ENCODE assay signal across 20 cellular contexts in the genomic region with DNA sequence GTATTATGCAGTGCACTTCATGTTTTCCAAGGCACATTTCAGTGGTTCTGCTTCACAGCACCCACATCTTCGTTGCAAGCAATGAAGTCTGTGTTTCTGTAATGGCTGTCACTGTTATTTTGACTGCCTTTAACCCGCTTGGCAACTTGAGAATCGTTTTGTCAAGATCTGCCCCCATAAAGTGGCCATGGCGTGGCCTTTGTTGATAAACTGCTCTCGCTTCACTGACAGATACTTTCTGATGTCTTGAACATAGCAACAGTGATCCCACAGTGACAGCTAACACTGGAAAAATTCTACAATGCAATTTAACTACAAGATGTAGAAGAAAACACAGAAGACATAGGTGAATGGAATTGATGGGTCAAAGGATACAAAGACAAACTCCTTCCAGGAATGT.
"Had no signal": no experiment of that assay in that cellular context is flagged by ENCODE, and none has a peak within 500 bp of the region (broad histone marks: within the 10 kb centered on the region; RNA-seq: fewer than 3 reads in every experiment).

No MANE protein-coding gene starts in this region.

- H3K36me3 Mint-ChIP-seq: naive B cell; stimulated activated naive B cell treated with anti-CD40 and anti-IgM and Interleukin-4, amounts not matched to agents 10 μg/mL and 1 μg/mL and 100 μg/mL, for 72 hours had no signal

- H2AFZ ChIP-seq: hepatocyte had no signal

- H3K4me1 Mint-ChIP-seq: naive B cell; stimulated activated naive B cell treated with anti-CD40 and anti-IgM and Interleukin-4, amounts not matched to agents 10 μg/mL and 1 μg/mL and 100 μg/mL, for 72 hours; stimulated activated naive CD8-positive, alpha-beta T cell treated with anti-CD3 and anti-CD28 coated beads, Interleukin-15, amount 100 ng/mL, for 72 hours had no signal

- ATAC-seq: left cardiac atrium; left ventricle myocardium superior; sciatic nerve; stimulated activated naive B cell treated with anti-CD40 and anti-IgM and Interleukin-4, amounts not matched to agents 10 μg/mL and 1 μg/mL and 100 μg/mL, for 72 hours; stimulated activated naive CD8-positive, alpha-beta T cell treated with anti-CD3 and anti-CD28 coated beads, Interleukin-15, amount 100 ng/mL, for 72 hours had no signal

- H3K4me3 Mint-ChIP-seq: naive B cell; stimulated activated naive B cell treated with anti-CD40 and anti-IgM and Interleukin-4, amounts not matched to agents 10 μg/mL and 1 μg/mL and 100 μg/mL, for 72 hours; stimulated activated naive CD8-positive, alpha-beta T cell treated with anti-CD3 and anti-CD28 coated beads, Interleukin-15, amount 100 ng/mL, for 72 hours had no signal

- H3K9me3 Mint-ChIP-seq: stimulated activated naive B cell treated with anti-CD40 and anti-IgM and Interleukin-4, amounts not matched to agents 10 μg/mL and 1 μg/mL and 100 μg/mL, for 72 hours; stimulated activated naive CD8-positive, alpha-beta T cell treated with anti-CD3 and anti-CD28 coated beads, Interleukin-15, amount 100 ng/mL, for 72 hours had no signal

- H3K4me1 ChIP-seq: testis, transverse colon had no signal

- H3K27ac ChIP-seq: coronary artery, hepatocyte, testis, transverse colon had no signal

- FAIRE-seq: kidney had no signal

- H3K27me3 Mint-ChIP-seq: stimulated activated naive B cell treated with anti-CD40 and anti-IgM and Interleukin-4, amounts not matched to agents 10 μg/mL and 1 μg/mL and 100 μg/mL, for 72 hours; stimulated activated naive CD8-positive, alpha-beta T cell treated with anti-CD3 and anti-CD28 coated beads, Interleukin-15, amount 100 ng/mL, for 72 hours had no signal

- H3K36me3 ChIP-seq: transverse colon had no signal

- H3K79me2 ChIP-seq: hepatocyte had no signal

- H3K4me2 ChIP-seq: hepatocyte had no signal

- H3K9me3 ChIP-seq: testis, transverse colon had no signal

- H3K27ac Mint-ChIP-seq: naive B cell; stimulated activated naive B cell treated with anti-CD40 and anti-IgM and Interleukin-4, amounts not matched to agents 10 μg/mL and 1 μg/mL and 100 μg/mL, for 72 hours; stimulated activated naive CD8-positive, alpha-beta T cell treated with anti-CD3 and anti-CD28 coated beads, Interleukin-15, amount 100 ng/mL, for 72 hours had no signal

- H3K4me3 ChIP-seq: coronary artery, hepatocyte, lung, testis, transverse colon had no signal

- DNase-seq: effector CD8-positive, alpha-beta T cell; foreskin melanocyte; head of caudate nucleus; kidney; left cardiac atrium; left ventricle myocardium superior; mesendoderm; naive B cell; occipital lobe; posterior cingulate gyrus; stimulated activated CD4-positive, alpha-beta T cell treated with anti-CD3 and anti-CD28 coated beads, Interleukin-2, amount 100 ng/mL, for 24 hours; stimulated activated CD4-positive, alpha-beta T cell treated with anti-CD3 and anti-CD28 coated beads, Interleukin-4, amount 100 ng/mL, for 4 hours; stimulated activated naive B cell treated with anti-CD40 and anti-IgM and Interleukin-4, amounts not matched to agents 10 μg/mL and 1 μg/mL and 100 μg/mL, for 72 hours; stimulated activated naive CD8-positive, alpha-beta T cell treated with anti-CD3 and anti-CD28 coated beads, Interleukin-15, amount 100 ng/mL, for 72 hours; testis; transverse colon had no signal

- H3K27me3 ChIP-seq: hepatocyte, testis, transverse colon had no signal
